In genomic region chr11:18704698-18705097, GRCh38 we compare ENCODE assay signal across 19 cellular contexts. TPM values are rescaled to one million over a fixed set of nuclear protein-coding genes. Genes with fewer than 3 reads are reported as not detected.
A peak's percentile ranks its signal among the peaks of the same experiment; 100 is the strongest.
DNase-seq lines count a peak whose midpoint lies in the region; ATAC-seq and TF ChIP-seq lines count a peak whose summit lies in the region.
"Had no signal": no experiment of that assay in that cellular context is flagged by ENCODE, and none has a peak within 500 bp of the region (broad histone marks: within the 10 kb centered on the region; RNA-seq: fewer than 3 reads in every experiment).

No MANE protein-coding gene starts in this region.

- H3K4me1 Mint-ChIP-seq in T-cell, result peaks cover 25 to 40% (median 33%) of the 10 kb centered on the region in 3 donors

- peak overlapping the region; percentile 59 to 84 (median 76) for H3K4me3 Mint-ChIP-seq in T-cell

- no peaks in the 10 kb centered on the region for H3K9me3 ChIP-seq in parathyroid adenoma (ENCODE audit: control insufficient read depth, low read length)
- H3K9me3 ChIP-seq: A549, gastroesophageal sphincter, Peyer's patch had no signal

- POLR2A ChIA-PET in T-cell (lab: Charles Lee), result interaction anchor here (0.5 to 0.6 kb wide), 3 partner anchors 88 to 179 kb away, joined by 3 to 6 read pairs (median 5); no protein-coding TSS in a partner anchor

- ATAC-seq in T-cell (replicated peaks in 1 of 4) (no peak), omental fat pad (ENCODE audit: low FRiP score) (no peak)
- ATAC-seq: A549, gastroesophageal sphincter had no signal

- peak overlapping the region in 1 of 2 donors; percentile 14 for H3K27ac Mint-ChIP-seq in T-cell

- H3K4me2 ChIP-seq in parathyroid adenoma (ENCODE audit: low read length), result peak overlapping the region; percentile 2
- H3K4me2 ChIP-seq: A549 had no signal

- H3K36me3 ChIP-seq in parathyroid adenoma (ENCODE audit: control insufficient read depth, insufficient read depth, low read length), result no peaks in the 10 kb centered on the region
- H3K36me3 ChIP-seq: Peyer's patch had no signal

- H3K36me3 Mint-ChIP-seq in T-cell, result no peaks in the 10 kb centered on the region

- H3K9me3 Mint-ChIP-seq in T-cell, result no peaks in the 10 kb centered on the region

- peaks cover 0 to 4% of the 10 kb centered on the region in 2 donors for H3K27me3 Mint-ChIP-seq in T-cell

- H3K4me1 ChIP-seq in parathyroid adenoma, result peaks cover 9% of the 10 kb centered on the region
- H3K4me1 ChIP-seq: A549 had no signal

- H3K27me3 ChIP-seq in parathyroid adenoma (ENCODE audit: control insufficient read depth, insufficient read depth, low read length), result no peaks in the 10 kb centered on the region
- H3K27me3 ChIP-seq: gastroesophageal sphincter, Peyer's patch had no signal

- H3K27ac ChIP-seq in parathyroid adenoma, result no peak overlapping the region
- H3K27ac ChIP-seq: A549, gastroesophageal sphincter, Peyer's patch had no signal

- no peak overlapping the region for H2AFZ ChIP-seq in parathyroid adenoma

- intact Hi-C loops in cardiac septum (cut with DNase I), result loop anchor here (10.0 kb wide), 1 partner anchor 310 kb away; the partner anchor contains the start of gene LDHA

- TF ChIP-seq CTCF in parathyroid adenoma (IDR thresholded peaks at IDR 0.05), result no peak
- TF ChIP-seq CTCF in omental fat pad (IDR thresholded peaks at IDR 0.05), result no peak

- H3K9ac ChIP-seq in parathyroid adenoma, result no peak overlapping the region

- H3K4me3 ChIP-seq in parathyroid adenoma (ENCODE audit: low read depth, low read length), result no peak overlapping the region
- H3K4me3 ChIP-seq: A549 had no signal

- CTCF ChIA-PET in T-cell (lab: Charles Lee), result interaction anchor here in 1 of 2 donors (1.3 kb wide), 1 partner anchor 17 kb away, joined by 5 read pairs; no protein-coding TSS in a partner anchor

- no peaks in the 10 kb centered on the region for H3K79me2 ChIP-seq in parathyroid adenoma

- DNase-seq in NCI-H1417 (lab: John Stamatoyannopoulos, UW) (peak in 2 of 3 experiments; percentile 6 to 46), NCI-H1417 treated with DMSO at 0.1 percent for 48 hours (lab: John Stamatoyannopoulos, UW) (no peak), T-cell (no peak), cardiac septum (ENCODE audit: low spot score) (peak; percentile 76), A172 (ENCODE audit: low spot score) (no peak), T-helper 2 cell (no peak), omental fat pad (ENCODE audit: low spot score) (no peak)
- DNase-seq: activated CD4-positive, alpha-beta T cell treated with anti-CD3 and anti-CD28 coated beads for 1 hour; activated CD8-positive, alpha-beta memory T cell treated with anti-CD3 and anti-CD28 coated beads, Interleukin-2, amount 50 U/mL, for 48 hours; Kasumi-1; NCI-H1694; NCI-H69; Peyer's patch; stimulated activated CD4-positive, alpha-beta T cell treated with anti-CD3 and anti-CD28 coated beads, Interleukin-15, amount 100 ng/mL, for 24 hours; substantia nigra had no signal

RNA-seq across cellular contexts. Expression of gene TMEM86A, which starts 6.1 kb away (rescaled TPM):
- 1 to 10 TPM; 2.5 to 6.8 (median 3.5) TPM for total RNA-seq in T-cell
- 2.6 TPM for total RNA-seq in cardiac septum
- total RNA-seq in A172 (2014; rRNA removed; shearing (Covaris generic)), result 1.7 and 2.8 TPM in 2 replicates
- 1 to 10 TPM; 3.4 to 8.3 (median 5.8) TPM for total RNA-seq in omental fat pad

RNA-seq across cellular contexts. Expression of gene IGSF22, which starts 21.3 kb away (rescaled TPM):
- 1 to 10 TPM; 2.1 to 3.7 (median 2.8) TPM for total RNA-seq in T-cell
- 1.1 TPM for total RNA-seq in cardiac septum
- not detected in 2 replicates for total RNA-seq in A172 (2014; rRNA removed; shearing (Covaris generic))
- under 1 TPM in 2 of 4 donors, not detected in 2; 0.13 to 0.24 TPM for total RNA-seq in omental fat pad
- total RNA-seq: Peyer's patch, pulmonary artery endothelial cell had no signal

Comparison
In these comparisons a context has a peak if more than half of its experiments do, and no peak if none do; other contexts are left out.
1. DNase-seq: peak in NCI-H1417 (2 of 3) and cardiac septum (single experiment); none in NCI-H1417 treated with DMSO at 0.1 percent for 48 hours (single experiment), T-cell (0 of 34), A172 (single experiment), T-helper 2 cell (0 of 5) and omental fat pad (single experiment).